In genomic region chr5:149647334-149647733, GRCh38 we compare ENCODE assay signal across 19 cellular contexts.
DNase-seq lines count a peak whose midpoint lies in the region; ATAC-seq lines count a peak whose summit lies in the region.
"Had no signal": no experiment of that assay in that cellular context is flagged by ENCODE, and none has a peak within 500 bp of the region (broad histone marks: within the 10 kb centered on the region; RNA-seq: fewer than 3 reads in every experiment).

No MANE protein-coding gene starts in this region.

- peaks cover 32% of the 10 kb centered on the region for H3K4me1 ChIP-seq in SJCRH30
- H3K4me1 ChIP-seq: A549, Caco-2 had no signal

- ATAC-seq in HG02623 (IDR thresholded peaks at IDR 0.05; ENCODE audit: unreplicated experiment) (no peak), HG02852 (IDR thresholded peaks at IDR 0.05; ENCODE audit: unreplicated experiment) (no peak)
- ATAC-seq: GM12878, HCT116 had no signal

- peak; percentile 43 for DNase-seq in DMS53 (lab: John Stamatoyannopoulos, UW)
- no peak for DNase-seq in DMS53 treated with DMSO at 0.1 percent for 48 hours (lab: John Stamatoyannopoulos, UW; ENCODE audit: unreplicated experiment)
- DNase-seq in SJCRH30 = no peak
- DNase-seq in mesenteric fat pad (ENCODE audit: low spot score) = peak; percentile 57
- no peak for DNase-seq in caudate nucleus (lab: John Stamatoyannopoulos, UW)
- DNase-seq: AML-193, Caco-2, EL, GOT3, H7, HFFc6 had no signal

- no peaks in the 10 kb centered on the region for H3K9me3 ChIP-seq in SJCRH30 (replicated peaks)
- H3K9me3 ChIP-seq: A549, Caco-2 had no signal

- no peaks in the 10 kb centered on the region for H3K27me3 ChIP-seq in SJCRH30

- no peak overlapping the region for H3K4me3 ChIP-seq in SJCRH30
- H3K4me3 ChIP-seq: A549, GM12878 had no signal

- no peaks in the 10 kb centered on the region for H3K36me3 ChIP-seq in SJCRH30

- H3K27ac ChIP-seq in SJCRH30 (peak overlapping the region; percentile 80), caudate nucleus (ENCODE audit: low read depth, low read length) (no peak overlapping the region)
- H3K27ac ChIP-seq: 22Rv1, A549, C4-2B, HL-60 had no signal

Comparison
In these comparisons a context has a peak if more than half of its experiments do, and no peak if none do; other contexts are left out.
1. DNase-seq: peak in DMS53 (single experiment) and mesenteric fat pad (single experiment); none in DMS53 treated with DMSO at 0.1 percent for 48 hours (single experiment), SJCRH30 (0 of 2) and caudate nucleus (0 of 61).